In the genomic region with DNA sequence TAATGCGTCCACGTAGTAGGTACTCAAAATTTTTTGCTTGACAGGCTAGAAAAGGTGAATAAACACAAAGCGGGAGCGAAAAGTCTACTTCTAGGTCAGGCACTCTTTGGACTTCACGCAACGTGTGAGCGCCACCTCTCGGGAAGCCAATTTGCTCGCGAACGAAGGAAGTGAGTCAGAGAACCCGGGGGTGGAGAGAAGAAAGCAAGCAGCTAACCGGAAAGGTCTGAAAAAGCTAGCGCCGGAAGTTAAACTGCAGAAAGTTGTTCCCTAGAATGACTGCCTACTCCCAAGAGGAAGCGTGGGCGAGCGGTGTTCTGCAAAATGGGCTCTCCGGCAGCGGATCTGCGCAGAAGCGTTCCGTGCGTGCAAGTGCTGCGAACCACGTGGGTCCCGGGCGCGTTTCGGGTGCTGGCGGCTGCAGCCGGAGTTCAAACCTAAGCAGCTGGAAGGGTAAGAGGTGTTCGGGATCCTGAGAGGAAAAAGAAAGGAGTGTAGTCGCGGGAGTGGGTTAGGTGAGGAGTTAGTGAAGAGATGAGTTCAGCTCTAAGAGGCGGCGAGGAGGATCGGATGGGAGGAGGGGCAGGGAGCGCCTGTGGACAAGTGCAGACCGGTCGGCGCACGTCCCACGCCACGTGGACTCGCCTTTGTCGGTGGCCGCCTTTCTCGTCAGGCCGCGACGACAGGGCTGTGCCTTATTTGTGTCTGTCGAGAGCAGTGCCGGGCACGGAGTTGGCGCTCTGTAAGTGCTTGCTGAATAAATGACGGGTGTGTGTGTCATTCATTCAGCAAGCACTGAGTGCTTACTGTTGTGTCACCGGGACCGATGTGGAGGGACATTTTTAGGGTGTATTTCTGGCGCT, we compare ENCODE assay signal across 1 cellular context.
A peak's percentile ranks its signal among the peaks of the same experiment; 100 is the strongest.
TF ChIP-seq lines count a peak whose summit lies in the region.

NME1 (plus strand) TSS at position 350 of the 863 bp plus-strand sequence. CDS start 2,096 bp downstream, outside the sequence.

TF ChIP-seq in WTC11, 78 proteins besides CTCF, POLR2A, EP300 and RAD21 (continued from another document and continues in another):
- TF ChIP-seq, protein P1, sequence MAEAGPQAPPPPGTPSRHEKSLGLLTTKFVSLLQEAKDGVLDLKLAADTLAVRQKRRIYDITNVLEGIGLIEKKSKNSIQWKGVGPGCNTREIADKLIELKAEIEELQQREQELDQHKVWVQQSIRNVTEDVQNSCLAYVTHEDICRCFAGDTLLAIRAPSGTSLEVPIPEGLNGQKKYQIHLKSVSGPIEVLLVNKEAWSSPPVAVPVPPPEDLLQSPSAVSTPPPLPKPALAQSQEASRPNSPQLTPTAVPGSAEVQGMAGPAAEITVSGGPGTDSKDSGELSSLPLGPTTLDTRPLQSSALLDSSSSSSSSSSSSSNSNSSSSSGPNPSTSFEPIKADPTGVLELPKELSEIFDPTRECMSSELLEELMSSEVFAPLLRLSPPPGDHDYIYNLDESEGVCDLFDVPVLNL (CRISPR knock-in tag; IDR thresholded peaks at IDR 0.05; ENCODE audit: borderline replicate concordance, low read depth): no peak
- peak; percentile 77; the same call in 1 of the 2 replicates for TF ChIP-seq ZBTB43 (CRISPR knock-in tag; IDR thresholded peaks at IDR 0.05)
- TF ChIP-seq AFF4 (CRISPR knock-in tag; IDR thresholded peaks at IDR 0.05; ENCODE audit: borderline replicate concordance): no peak
- TF ChIP-seq ARID4B (CRISPR knock-in tag; IDR thresholded peaks at IDR 0.05; ENCODE audit: borderline replicate concordance): peak; percentile 93; the same call in 1 of the 2 replicates
- no peak for TF ChIP-seq ZNF671 (CRISPR knock-in tag; IDR thresholded peaks at IDR 0.05)
- TF ChIP-seq GTF2I (CRISPR knock-in tag; conservative IDR thresholded peaks at IDR 0.05): no peak
- no peak for TF ChIP-seq ESRRA (CRISPR knock-in tag; IDR thresholded peaks at IDR 0.05; ENCODE audit: borderline replicate concordance)
- TF ChIP-seq, protein P2, sequence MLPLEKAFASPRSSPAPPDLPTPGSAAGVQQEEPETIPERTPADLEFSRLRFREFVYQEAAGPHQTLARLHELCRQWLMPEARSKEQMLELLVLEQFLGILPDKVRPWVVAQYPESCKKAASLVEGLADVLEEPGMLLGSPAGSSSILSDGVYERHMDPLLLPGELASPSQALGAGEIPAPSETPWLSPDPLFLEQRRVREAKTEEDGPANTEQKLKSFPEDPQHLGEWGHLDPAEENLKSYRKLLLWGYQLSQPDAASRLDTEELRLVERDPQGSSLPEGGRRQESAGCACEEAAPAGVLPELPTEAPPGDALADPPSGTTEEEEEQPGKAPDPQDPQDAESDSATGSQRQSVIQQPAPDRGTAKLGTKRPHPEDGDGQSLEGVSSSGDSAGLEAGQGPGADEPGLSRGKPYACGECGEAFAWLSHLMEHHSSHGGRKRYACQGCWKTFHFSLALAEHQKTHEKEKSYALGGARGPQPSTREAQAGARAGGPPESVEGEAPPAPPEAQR (CRISPR knock-in tag; IDR thresholded peaks at IDR 0.05): no peak
- 0 out of 2 replicates have a peak, but pooled peaks have one; percentile 72 for TF ChIP-seq ZNF532 (CRISPR knock-in tag; IDR thresholded peaks at IDR 0.05; ENCODE audit: borderline replicate concordance)
- 0 out of 2 replicates have a peak, but pooled peaks have one; percentile 46 for TF ChIP-seq TEAD4 (CRISPR knock-in tag; IDR thresholded peaks at IDR 0.05)
- TF ChIP-seq, protein P3, sequence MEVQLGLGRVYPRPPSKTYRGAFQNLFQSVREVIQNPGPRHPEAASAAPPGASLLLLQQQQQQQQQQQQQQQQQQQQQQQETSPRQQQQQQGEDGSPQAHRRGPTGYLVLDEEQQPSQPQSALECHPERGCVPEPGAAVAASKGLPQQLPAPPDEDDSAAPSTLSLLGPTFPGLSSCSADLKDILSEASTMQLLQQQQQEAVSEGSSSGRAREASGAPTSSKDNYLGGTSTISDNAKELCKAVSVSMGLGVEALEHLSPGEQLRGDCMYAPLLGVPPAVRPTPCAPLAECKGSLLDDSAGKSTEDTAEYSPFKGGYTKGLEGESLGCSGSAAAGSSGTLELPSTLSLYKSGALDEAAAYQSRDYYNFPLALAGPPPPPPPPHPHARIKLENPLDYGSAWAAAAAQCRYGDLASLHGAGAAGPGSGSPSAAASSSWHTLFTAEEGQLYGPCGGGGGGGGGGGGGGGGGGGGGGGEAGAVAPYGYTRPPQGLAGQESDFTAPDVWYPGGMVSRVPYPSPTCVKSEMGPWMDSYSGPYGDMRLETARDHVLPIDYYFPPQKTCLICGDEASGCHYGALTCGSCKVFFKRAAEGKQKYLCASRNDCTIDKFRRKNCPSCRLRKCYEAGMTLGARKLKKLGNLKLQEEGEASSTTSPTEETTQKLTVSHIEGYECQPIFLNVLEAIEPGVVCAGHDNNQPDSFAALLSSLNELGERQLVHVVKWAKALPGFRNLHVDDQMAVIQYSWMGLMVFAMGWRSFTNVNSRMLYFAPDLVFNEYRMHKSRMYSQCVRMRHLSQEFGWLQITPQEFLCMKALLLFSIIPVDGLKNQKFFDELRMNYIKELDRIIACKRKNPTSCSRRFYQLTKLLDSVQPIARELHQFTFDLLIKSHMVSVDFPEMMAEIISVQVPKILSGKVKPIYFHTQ (CRISPR knock-in tag; IDR thresholded peaks at IDR 0.05): no peak
- peak; percentile 48 for TF ChIP-seq NFE2L1 (CRISPR knock-in tag; IDR thresholded peaks at IDR 0.05)
- TF ChIP-seq PRRX2 (CRISPR knock-in tag; IDR thresholded peaks at IDR 0.05): no peak
- TF ChIP-seq ZNF425 (CRISPR knock-in tag; conservative IDR thresholded peaks at IDR 0.05): no peak
- no peak for TF ChIP-seq ZNF416 (CRISPR knock-in tag; IDR thresholded peaks at IDR 0.05)
- TF ChIP-seq MXD4 (CRISPR knock-in tag; IDR thresholded peaks at IDR 0.05; ENCODE audit: borderline replicate concordance): no peak
- no peak for TF ChIP-seq SMAD3 (CRISPR knock-in tag; IDR thresholded peaks at IDR 0.05; ENCODE audit: borderline replicate concordance)
- TF ChIP-seq, protein P4, sequence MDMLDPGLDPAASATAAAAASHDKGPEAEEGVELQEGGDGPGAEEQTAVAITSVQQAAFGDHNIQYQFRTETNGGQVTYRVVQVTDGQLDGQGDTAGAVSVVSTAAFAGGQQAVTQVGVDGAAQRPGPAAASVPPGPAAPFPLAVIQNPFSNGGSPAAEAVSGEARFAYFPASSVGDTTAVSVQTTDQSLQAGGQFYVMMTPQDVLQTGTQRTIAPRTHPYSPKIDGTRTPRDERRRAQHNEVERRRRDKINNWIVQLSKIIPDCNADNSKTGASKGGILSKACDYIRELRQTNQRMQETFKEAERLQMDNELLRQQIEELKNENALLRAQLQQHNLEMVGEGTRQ (CRISPR knock-in tag; IDR thresholded peaks at IDR 0.05): peak; percentile 90
- no peak for TF ChIP-seq ZNF423 (CRISPR knock-in tag; IDR thresholded peaks at IDR 0.05)
- TF ChIP-seq FOXK1 (CRISPR knock-in tag; IDR thresholded peaks at IDR 0.05): peak; percentile 95
- TF ChIP-seq ETV6 (CRISPR knock-in tag; IDR thresholded peaks at IDR 0.05): peak; percentile 89
- TF ChIP-seq CREM (CRISPR knock-in tag; IDR thresholded peaks at IDR 0.05): peak; percentile 91
- no peak for TF ChIP-seq ELF4 (CRISPR knock-in tag; IDR thresholded peaks at IDR 0.05; ENCODE audit: low read depth)
- TF ChIP-seq FOXJ3 (CRISPR knock-in tag; IDR thresholded peaks at IDR 0.05; ENCODE audit: borderline replicate concordance): no peak
